ENCODE assay signal across 10 cellular contexts in the genomic region with DNA sequence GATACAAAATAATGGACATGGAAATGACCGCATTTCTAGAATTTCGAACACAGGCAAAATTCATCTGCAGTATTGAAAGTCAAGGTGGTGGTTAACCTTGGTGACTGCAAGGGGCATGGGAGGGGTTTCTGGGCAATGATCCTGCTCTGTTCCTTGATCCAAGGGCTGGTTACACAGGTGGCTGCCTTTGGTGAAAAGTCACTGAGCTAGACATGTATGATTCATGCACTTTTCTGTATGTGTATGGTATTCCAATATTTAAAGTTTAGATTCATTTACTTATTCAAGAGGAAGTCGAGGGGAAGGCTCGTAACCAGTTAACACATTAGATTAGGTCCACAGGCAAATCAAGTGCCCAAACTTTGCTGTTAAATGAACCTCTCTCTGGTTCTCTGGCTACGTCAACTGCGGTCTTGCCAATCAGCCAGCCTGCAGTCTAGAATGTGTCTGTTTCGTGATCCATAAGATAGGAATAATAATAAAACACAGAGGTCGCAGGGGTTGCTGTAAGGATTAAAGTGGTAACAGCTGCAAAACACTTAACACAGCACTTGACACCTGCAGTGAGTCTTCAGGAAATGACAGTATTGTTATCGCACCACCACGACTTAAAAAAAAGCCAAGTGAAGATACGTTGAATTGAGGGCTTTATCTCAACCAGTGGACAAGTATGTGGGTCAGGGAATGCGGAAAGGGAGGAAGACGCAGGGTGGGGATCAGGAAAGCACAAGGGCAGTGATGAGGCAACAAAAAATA.
DNase-seq lines count a peak whose midpoint lies in the region; TF ChIP-seq lines count a peak whose summit lies in the region.
"Had no signal": no experiment of that assay in that cellular context is flagged by ENCODE, and none has a peak within 500 bp of the region (broad histone marks: within the 10 kb centered on the region; RNA-seq: fewer than 3 reads in every experiment).

No MANE protein-coding gene starts in this region.

- peaks cover 61% of the 10 kb centered on the region for H3K4me1 Mint-ChIP-seq in osteocyte (ENCODE audit: unreplicated experiment)
- H3K4me1 Mint-ChIP-seq: activated CD8-positive, alpha-beta memory T cell treated with anti-CD3 and anti-CD28 coated beads, Interleukin-2, amount 10 ng/mL, durations not matched to agents 7 days and 5 days had no signal

- H3K9me3 Mint-ChIP-seq in osteocyte (ENCODE audit: unreplicated experiment), result peaks cover 5% of the 10 kb centered on the region
- H3K9me3 Mint-ChIP-seq: activated naive CD8-positive, alpha-beta T cell treated with anti-CD3 and anti-CD28 coated beads, Interleukin-2, amount 10 ng/mL, durations not matched to agents 7 days and 5 days had no signal

- H3K27ac Mint-ChIP-seq in osteocyte (ENCODE audit: unreplicated experiment), result peak overlapping the region; percentile 73
- H3K27ac Mint-ChIP-seq: activated CD8-positive, alpha-beta memory T cell treated with anti-CD3 and anti-CD28 coated beads, Interleukin-2, amount 10 ng/mL, durations not matched to agents 7 days and 5 days; activated naive CD8-positive, alpha-beta T cell treated with anti-CD3 and anti-CD28 coated beads, Interleukin-2, amount 10 ng/mL, durations not matched to agents 7 days and 5 days had no signal

- no peak overlapping the region for H3K4me3 ChIP-seq in fibroblast of pulmonary artery (replicated peaks; ENCODE audit: low read depth, low read length)

- no peaks in the 10 kb centered on the region for H3K27me3 Mint-ChIP-seq in osteocyte (ENCODE audit: unreplicated experiment)
- H3K27me3 Mint-ChIP-seq: activated CD8-positive, alpha-beta memory T cell treated with anti-CD3 and anti-CD28 coated beads, Interleukin-2, amount 10 ng/mL, durations not matched to agents 7 days and 5 days had no signal

- DNase-seq in Daoy (ENCODE audit: low read depth) (peak; percentile 23), NAMALWA (ENCODE audit: low spot score) (peak; percentile 31), fibroblast of pulmonary artery (ENCODE audit: low read depth) (peak; percentile 38), osteocyte (ENCODE audit: extremely low spot score, unreplicated experiment) (no peak), KG1 (lab: John Stamatoyannopoulos, UW) (no peak), activated gamma-delta T cell treated with Interleukin-2 at 50 U/mL for 16 hours (no peak), D341Med (ENCODE audit: low spot score) (no peak)
- DNase-seq: activated CD8-positive, alpha-beta memory T cell treated with anti-CD3 and anti-CD28 coated beads, Interleukin-2, amount 10 ng/mL, durations not matched to agents 7 days and 5 days; activated naive CD8-positive, alpha-beta T cell treated with anti-CD3 and anti-CD28 coated beads, Interleukin-2, amount 10 ng/mL, durations not matched to agents 7 days and 5 days; stimulated activated CD4-positive, alpha-beta T cell treated with anti-CD3 and anti-CD28 coated beads, Interleukin-4, amount 100 ng/mL, for 1 hour had no signal

- no peak overlapping the region for H3K4me3 Mint-ChIP-seq in osteocyte (ENCODE audit: unreplicated experiment)
- H3K4me3 Mint-ChIP-seq: activated CD8-positive, alpha-beta memory T cell treated with anti-CD3 and anti-CD28 coated beads, Interleukin-2, amount 10 ng/mL, durations not matched to agents 7 days and 5 days; activated naive CD8-positive, alpha-beta T cell treated with anti-CD3 and anti-CD28 coated beads, Interleukin-2, amount 10 ng/mL, durations not matched to agents 7 days and 5 days had no signal

- TF ChIP-seq CTCF in fibroblast of pulmonary artery (IDR thresholded peaks at IDR 0.05; ENCODE audit: low read length, missing control alignments), result no peak
- TF ChIP-seq CTCF in osteocyte (IDR thresholded peaks at IDR 0.05), result no peak

- H3K36me3 Mint-ChIP-seq in osteocyte (ENCODE audit: unreplicated experiment), result peaks cover 68% of the 10 kb centered on the region
- H3K36me3 Mint-ChIP-seq: activated CD8-positive, alpha-beta memory T cell treated with anti-CD3 and anti-CD28 coated beads, Interleukin-2, amount 10 ng/mL, durations not matched to agents 7 days and 5 days; activated naive CD8-positive, alpha-beta T cell treated with anti-CD3 and anti-CD28 coated beads, Interleukin-2, amount 10 ng/mL, durations not matched to agents 7 days and 5 days had no signal

Comparison
In these comparisons a context has a peak if more than half of its experiments do, and no peak if none do; other contexts are left out.
1. DNase-seq: peak in Daoy (single experiment), NAMALWA (single experiment) and fibroblast of pulmonary artery (single experiment); none in osteocyte (single experiment), KG1 (single experiment), activated gamma-delta T cell treated with Interleukin-2 at 50 U/mL for 16 hours (single experiment) and D341Med (single experiment).